1 cellular context compared by ENCODE assay signal in the genomic region with DNA sequence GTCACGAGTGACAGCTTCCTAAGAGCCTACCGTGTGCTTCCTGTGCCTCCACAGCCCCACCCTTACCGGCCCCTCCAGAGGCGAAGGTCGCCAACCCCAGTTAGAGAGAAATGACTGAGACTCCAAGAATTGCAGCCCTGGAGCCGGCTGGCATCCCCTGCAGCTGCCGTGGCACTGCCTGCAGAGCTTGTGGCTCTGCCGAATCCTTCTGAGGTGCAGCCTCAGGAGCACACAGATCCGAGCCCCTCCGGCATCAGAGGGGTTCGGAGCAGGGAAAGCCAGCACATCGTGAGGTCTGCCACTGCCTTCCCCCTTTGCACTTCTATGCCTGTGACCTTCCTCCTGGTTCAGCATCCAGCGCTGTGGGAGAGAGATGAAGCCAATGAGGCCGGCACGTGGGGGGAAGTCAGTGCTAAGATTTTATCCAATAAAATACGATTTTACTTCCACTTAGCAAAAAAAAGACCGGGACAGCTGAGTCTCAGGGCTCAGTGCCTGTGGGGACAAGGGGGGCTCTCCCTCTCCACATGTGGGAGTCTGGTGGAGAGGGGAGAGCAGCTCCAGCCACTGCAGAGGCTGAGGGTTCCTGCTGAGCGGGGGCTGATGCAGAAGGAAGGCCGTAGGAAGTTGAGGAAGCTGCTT.
TF ChIP-seq lines count a peak whose summit lies in the region.

No MANE protein-coding gene starts in this region.

TF ChIP-seq in H1, 55 proteins besides CTCF, POLR2A, EP300 and RAD21 (continued from another document):
- no peak for TF ChIP-seq GABPA (IDR thresholded peaks at IDR 0.05; ENCODE audit: borderline replicate concordance, insufficient read depth, low read length)
- TF ChIP-seq RXRA (IDR thresholded peaks at IDR 0.05; ENCODE audit: insufficient read depth, low read depth, low read length) = no peak
- no peak for TF ChIP-seq SP4 (IDR thresholded peaks at IDR 0.05; ENCODE audit: low read length)
- TF ChIP-seq, protein P1, sequence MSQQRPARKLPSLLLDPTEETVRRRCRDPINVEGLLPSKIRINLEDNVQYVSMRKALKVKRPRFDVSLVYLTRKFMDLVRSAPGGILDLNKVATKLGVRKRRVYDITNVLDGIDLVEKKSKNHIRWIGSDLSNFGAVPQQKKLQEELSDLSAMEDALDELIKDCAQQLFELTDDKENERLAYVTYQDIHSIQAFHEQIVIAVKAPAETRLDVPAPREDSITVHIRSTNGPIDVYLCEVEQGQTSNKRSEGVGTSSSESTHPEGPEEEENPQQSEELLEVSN (IDR thresholded peaks at IDR 0.05) = no peak
- no peak for TF ChIP-seq RNF2 (IDR thresholded peaks at IDR 0.05; ENCODE audit: borderline replicate concordance, low read depth, low read length, missing control alignments, poor library complexity, severe bottlenecking)
- TF ChIP-seq CBX8 (IDR thresholded peaks at IDR 0.05; ENCODE audit: borderline replicate concordance, low read depth, low read length) = no peak
- no peak for TF ChIP-seq TEAD4 (IDR thresholded peaks at IDR 0.05; ENCODE audit: low read depth, low read length)
- TF ChIP-seq KDM5A (IDR thresholded peaks at IDR 0.05; ENCODE audit: low read length) = no peak
- no peak for TF ChIP-seq SRF (IDR thresholded peaks at IDR 0.05; ENCODE audit: low read depth, low read length)
- TF ChIP-seq ASH2L (IDR thresholded peaks at IDR 0.05; ENCODE audit: low read length) = no peak
- no peak for TF ChIP-seq JUND (IDR thresholded peaks at IDR 0.05; ENCODE audit: low read length)
